ENCODE assay signal across 15 cellular contexts in the genomic region with DNA sequence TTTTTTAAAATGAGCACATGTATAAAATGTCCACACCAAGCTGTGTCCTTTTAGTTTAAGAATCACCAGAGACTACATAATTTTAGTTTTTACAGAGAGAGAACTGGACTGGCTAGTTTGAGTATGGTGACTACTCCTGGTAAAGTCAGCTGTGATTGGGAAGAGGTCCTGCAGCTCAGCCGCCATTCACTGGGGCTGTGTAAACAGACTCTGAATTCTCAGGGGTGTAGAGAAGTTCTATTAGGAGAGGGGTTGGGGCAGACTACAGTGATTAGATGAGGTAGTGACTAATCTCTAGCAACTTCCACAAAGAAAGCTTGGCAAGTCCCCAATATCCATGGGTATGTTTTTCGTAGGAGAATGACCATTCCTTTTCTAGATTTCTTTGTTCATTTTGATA.
DNase-seq lines count a peak whose midpoint lies in the region; ATAC-seq and TF ChIP-seq lines count a peak whose summit lies in the region.
"Had no signal": no experiment of that assay in that cellular context is flagged by ENCODE, and none has a peak within 500 bp of the region (broad histone marks: within the 10 kb centered on the region; RNA-seq: fewer than 3 reads in every experiment).

No MANE protein-coding gene starts in this region.

- H3K4me3 ChIP-seq in GM23338 (no peak overlapping the region), HEK293 (ENCODE audit: low read depth, low read length) (no peak overlapping the region)
- H3K4me3 ChIP-seq: GM23248 had no signal

- H3K9me3 ChIP-seq in HEK293 (ENCODE audit: control insufficient read depth, insufficient read depth, low read depth, low read length): no peaks in the 10 kb centered on the region
- H3K9me3 ChIP-seq: Caco-2 had no signal

- H3K36me3 Mint-ChIP-seq in GM23338 (ENCODE audit: low read depth) (no peaks in the 10 kb centered on the region), WTC11 (no peaks in the 10 kb centered on the region), progenitor cell of endocrine pancreas (ENCODE audit: insufficient read depth) (no peaks in the 10 kb centered on the region)
- H3K36me3 Mint-ChIP-seq: CD8-positive, alpha-beta T cell had no signal

- H3F3A ChIP-seq in GM23338 (replicated peaks; ENCODE audit: low read depth): no peaks in the 10 kb centered on the region

- H3K9me3 Mint-ChIP-seq in GM23338 (no peaks in the 10 kb centered on the region), WTC11 (no peaks in the 10 kb centered on the region), progenitor cell of endocrine pancreas (ENCODE audit: low read depth) (no peaks in the 10 kb centered on the region)
- H3K9me3 Mint-ChIP-seq: CD8-positive, alpha-beta T cell; H9 had no signal

- H3K27me3 Mint-ChIP-seq in GM23338 (ENCODE audit: insufficient read depth, low read depth, poor library complexity): peaks cover 1% of the 10 kb centered on the region
- no peaks in the 10 kb centered on the region for H3K27me3 Mint-ChIP-seq in WTC11 (ENCODE audit: low read depth)
- H3K27me3 Mint-ChIP-seq in progenitor cell of endocrine pancreas: peaks cover 5% of the 10 kb centered on the region

- H4K20me1 ChIP-seq in GM23338 (replicated peaks; ENCODE audit: insufficient read depth): no peaks in the 10 kb centered on the region

- no peaks in the 10 kb centered on the region for H3K9me2 ChIP-seq in GM23338 (ENCODE audit: insufficient read depth)

- no peak overlapping the region for H3K4me2 ChIP-seq in GM23338

- H3K4me3 Mint-ChIP-seq in GM23338 (no peak overlapping the region), WTC11 (no peak overlapping the region), progenitor cell of endocrine pancreas (ENCODE audit: low read depth) (peak overlapping the region; percentile 6)
- H3K4me3 Mint-ChIP-seq: CD8-positive, alpha-beta T cell; H9; HFFc6 had no signal

- H3K4me1 Mint-ChIP-seq in GM23338: peaks cover 37% of the 10 kb centered on the region
- H3K4me1 Mint-ChIP-seq in WTC11: peaks cover 31% of the 10 kb centered on the region
- H3K4me1 Mint-ChIP-seq in progenitor cell of endocrine pancreas (ENCODE audit: low read depth): peaks cover 26% of the 10 kb centered on the region

- DNase-seq in GM23338 (ENCODE audit: low spot score) (no peak), WTC11 (ENCODE audit: low spot score) (no peak), progenitor cell of endocrine pancreas (ENCODE audit: low spot score, unreplicated experiment) (no peak), GM19240 (ENCODE audit: insufficient read length, low spot score) (no peak), sciatic nerve (ENCODE audit: low spot score) (no peak)
- DNase-seq: C1 segment of cervical spinal cord; Caco-2; CD8-positive, alpha-beta T cell; DMS153; DND-41; GM23248; H9; HFFc6 had no signal

- H2AFZ ChIP-seq in GM23338: no peak overlapping the region
- H2AFZ ChIP-seq: GM23248 had no signal

- CTCF ChIA-PET in HEK293 (lab: Yijun Ruan, JAX) (interaction anchor here (0.5 to 2.3 kb wide), 5 partner anchors 13 to 1702 kb away, joined by 3 to 15 read pairs (median 4); no protein-coding TSS in a partner anchor), WTC11 (lab: Charles Lee) (interaction anchor here (0.7 to 2.3 kb wide), 2 partner anchors 12 to 68 kb away, joined by 3 to 7 read pairs; no protein-coding TSS in a partner anchor)

- no peak for TF ChIP-seq CTCF in GM23338 (conservative IDR thresholded peaks at IDR 0.05; ENCODE audit: low read depth in 2 of 2)
- TF ChIP-seq CTCF in HEK293 (tag by site-specific recombination; IDR thresholded peaks at IDR 0.05): no peak
- TF ChIP-seq CTCF in WTC11 (IDR thresholded peaks at IDR 0.05): no peak
- no peak for TF ChIP-seq CTCF in progenitor cell of endocrine pancreas (IDR thresholded peaks at IDR 0.05; ENCODE audit: unreplicated experiment)

- H3K36me3 ChIP-seq in GM23338 (ENCODE audit: insufficient read depth) (no peaks in the 10 kb centered on the region), HEK293 (ENCODE audit: control insufficient read depth in 2 of 2, insufficient read depth in 1 of 2, low read length in 2 of 2) (no peaks in the 10 kb centered on the region)

- ATAC-seq in GM23338 (peak; percentile 72), WTC11 (peak; percentile 60), sciatic nerve (no peak)
- ATAC-seq: CD8-positive, alpha-beta T cell; HCT116 had no signal

- POLR2A ChIA-PET in HEK293 (lab: Yijun Ruan, JAX) (no interaction called here), WTC11 (lab: Charles Lee) (no interaction called here)

- H3K79me2 ChIP-seq in GM23338 (replicated peaks; ENCODE audit: insufficient read depth): no peaks in the 10 kb centered on the region

- no peaks in the 10 kb centered on the region for H3K27me3 ChIP-seq in GM23338 (ENCODE audit: insufficient read depth)

- H3K27ac ChIP-seq in GM23338 (ENCODE audit: low read depth) (no peak overlapping the region), HEK293 (ENCODE audit: extremely low read depth, low read depth, low read length) (no peak overlapping the region)
- H3K27ac ChIP-seq: GM23248 had no signal

- intact Hi-C loops in sciatic nerve (cut with DNase I): no loop called here

- H3K4me1 ChIP-seq in GM23338 (ENCODE audit: insufficient read depth) (no peaks in the 10 kb centered on the region), HEK293 (ENCODE audit: control insufficient read depth, insufficient read depth, low read length) (peaks cover 2% of the 10 kb centered on the region; the same call in 1 of the 2 replicates)
- H3K4me1 ChIP-seq: Caco-2 had no signal

- H3K27ac Mint-ChIP-seq in GM23338: no peak overlapping the region
- no peak overlapping the region for H3K27ac Mint-ChIP-seq in WTC11
- no peak overlapping the region for H3K27ac Mint-ChIP-seq in progenitor cell of endocrine pancreas
- H3K27ac Mint-ChIP-seq: CD8-positive, alpha-beta T cell; HFFc6 had no signal

TF ChIP-seq in GM23338, 12 proteins besides CTCF, POLR2A, EP300 and RAD21 (continues in another document):
- TF ChIP-seq EZH2phosphoT487 (IDR thresholded peaks at IDR 0.05; ENCODE audit: unreplicated experiment): no peak

TF ChIP-seq in HEK293, 187 proteins besides CTCF, POLR2A, EP300 and RAD21:
- TF ChIP-seq, protein P1, sequence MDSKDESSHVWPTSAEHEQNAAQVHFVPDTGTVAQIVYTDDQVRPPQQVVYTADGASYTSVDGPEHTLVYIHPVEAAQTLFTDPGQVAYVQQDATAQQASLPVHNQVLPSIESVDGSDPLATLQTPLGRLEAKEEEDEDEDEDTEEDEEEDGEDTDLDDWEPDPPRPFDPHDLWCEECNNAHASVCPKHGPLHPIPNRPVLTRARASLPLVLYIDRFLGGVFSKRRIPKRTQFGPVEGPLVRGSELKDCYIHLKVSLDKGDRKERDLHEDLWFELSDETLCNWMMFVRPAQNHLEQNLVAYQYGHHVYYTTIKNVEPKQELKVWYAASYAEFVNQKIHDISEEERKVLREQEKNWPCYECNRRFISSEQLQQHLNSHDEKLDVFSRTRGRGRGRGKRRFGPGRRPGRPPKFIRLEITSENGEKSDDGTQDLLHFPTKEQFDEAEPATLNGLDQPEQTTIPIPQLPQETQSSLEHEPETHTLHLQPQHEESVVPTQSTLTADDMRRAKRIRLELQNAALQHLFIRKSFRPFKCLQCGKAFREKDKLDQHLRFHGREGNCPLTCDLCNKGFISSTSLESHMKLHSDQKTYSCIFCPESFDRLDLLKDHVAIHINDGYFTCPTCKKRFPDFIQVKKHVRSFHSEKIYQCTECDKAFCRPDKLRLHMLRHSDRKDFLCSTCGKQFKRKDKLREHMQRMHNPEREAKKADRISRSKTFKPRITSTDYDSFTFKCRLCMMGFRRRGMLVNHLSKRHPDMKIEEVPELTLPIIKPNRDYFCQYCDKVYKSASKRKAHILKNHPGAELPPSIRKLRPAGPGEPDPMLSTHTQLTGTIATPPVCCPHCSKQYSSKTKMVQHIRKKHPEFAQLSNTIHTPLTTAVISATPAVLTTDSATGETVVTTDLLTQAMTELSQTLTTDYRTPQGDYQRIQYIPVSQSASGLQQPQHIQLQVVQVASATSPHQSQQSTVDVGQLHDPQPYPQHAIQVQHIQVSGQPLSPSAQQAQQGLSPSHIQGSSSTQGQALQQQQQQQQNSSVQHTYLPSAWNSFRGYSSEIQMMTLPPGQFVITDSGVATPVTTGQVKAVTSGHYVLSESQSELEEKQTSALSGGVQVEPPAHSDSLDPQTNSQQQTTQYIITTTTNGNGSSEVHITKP (tag by site-specific recombination; IDR thresholded peaks at IDR 0.05): 0 out of 2 replicates have a peak, but pooled peaks have one; percentile 13
- TF ChIP-seq ZFHX2 (tag by site-specific recombination; conservative IDR thresholded peaks at IDR 0.05): no peak

TF ChIP-seq in WTC11, 78 proteins besides CTCF, POLR2A, EP300 and RAD21:
- TF ChIP-seq CREM (CRISPR knock-in tag; IDR thresholded peaks at IDR 0.05) (no peak), NFATC4 (CRISPR knock-in tag; IDR thresholded peaks at IDR 0.05) (no peak), NFE2L1 (CRISPR knock-in tag; IDR thresholded peaks at IDR 0.05) (no peak), TP53 (CRISPR knock-in tag; IDR thresholded peaks at IDR 0.05) (no peak), CBFB (CRISPR knock-in tag; IDR thresholded peaks at IDR 0.05; ENCODE audit: low read depth) (no peak)
- TF ChIP-seq, protein P2, sequence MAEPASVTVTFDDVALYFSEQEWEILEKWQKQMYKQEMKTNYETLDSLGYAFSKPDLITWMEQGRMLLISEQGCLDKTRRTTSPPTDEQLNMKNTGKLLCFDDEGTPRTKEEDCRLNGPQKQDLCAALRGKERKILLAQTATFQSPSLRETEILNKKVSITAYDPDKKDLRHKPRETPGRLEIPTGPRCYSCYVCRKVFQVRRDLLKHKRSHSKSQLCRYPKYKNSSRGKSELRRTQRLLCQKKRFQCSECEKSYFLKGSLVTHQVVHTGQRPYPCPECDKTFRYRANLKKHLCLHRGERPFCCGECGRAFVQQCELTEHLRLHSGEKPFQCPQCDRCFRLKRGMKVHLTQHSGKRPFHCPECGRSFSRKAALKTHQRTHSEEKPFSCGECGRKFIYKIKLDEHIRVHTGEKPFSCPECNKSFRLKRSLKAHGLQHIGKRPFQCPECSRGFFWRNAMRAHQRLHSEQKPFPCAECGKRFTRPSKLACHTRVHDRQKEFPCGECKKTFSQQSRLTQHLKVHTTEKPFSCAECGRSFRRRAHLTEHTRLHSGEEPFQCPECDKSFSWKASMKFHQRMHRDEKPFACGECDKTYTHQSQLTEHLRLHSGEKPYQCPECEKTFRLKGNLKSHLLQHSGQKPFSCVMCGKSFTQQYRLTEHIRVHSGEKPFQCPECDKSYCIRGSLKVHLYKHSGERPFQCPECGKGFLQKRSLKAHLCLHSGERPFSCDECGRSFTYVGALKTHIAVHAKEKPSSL (CRISPR knock-in tag; conservative IDR thresholded peaks at IDR 0.05): no peak
TF ChIP-seq in WTC11: peak in this region for 0.
